ENCODE assay signal across 8 cellular contexts in genomic region chr22:42268852-42269406, GRCh38. TPM values are rescaled to one million over a fixed set of nuclear protein-coding genes. Genes with fewer than 3 reads are reported as not detected.
DNase-seq lines count a peak whose midpoint lies in the region; TF ChIP-seq lines count a peak whose summit lies in the region.

No MANE protein-coding gene starts in this region.

- WGBS in sigmoid colon, 2 donors, result 5 to 7% methylated on average over 9 of the region's 9 CpGs

- H3K27me3 ChIP-seq in sigmoid colon, result no peaks in the 10 kb centered on the region

- no peak for DNase-seq in GM12865 (ENCODE audit: low read depth)
- DNase-seq in SK-N-MC (ENCODE audit: low read depth, low spot score), result no peak
- no peak for DNase-seq in fibroblast of pulmonary artery (ENCODE audit: low read depth)
- DNase-seq in sigmoid colon, result no peak
- no peak for DNase-seq in DMS53 (lab: John Stamatoyannopoulos, UW)
- DNase-seq in NOMO-1 treated with dmso at 0.1 percent for 144 hours (lab: John Stamatoyannopoulos, UW; ENCODE audit: unreplicated experiment), result no peak
- DNase-seq in NCI-H187 (lab: John Stamatoyannopoulos, UW), result no peak
- DNase-seq in NCI-H1930 (lab: John Stamatoyannopoulos, UW), result no peak

- TF ChIP-seq EP300 in sigmoid colon (IDR thresholded peaks at IDR 0.05), result no peak

- peak overlapping the region; percentile 91 for H3K9ac ChIP-seq in SK-N-MC (ENCODE audit: insufficient read length)

- H3K4me3 ChIP-seq in GM12865 (ENCODE audit: low read depth, low read length) (peak overlapping the region; percentile 79), SK-N-MC (peak overlapping the region; percentile 93), fibroblast of pulmonary artery (replicated peaks; ENCODE audit: low read depth, low read length) (peak overlapping the region; percentile 86), sigmoid colon (peak overlapping the region; percentile 78 to 100 (median 96))

- no peak for TF ChIP-seq POLR2A in sigmoid colon (IDR thresholded peaks at IDR 0.05)

- H3K36me3 ChIP-seq in SK-N-MC (ENCODE audit: insufficient read depth, low read length) (no peaks in the 10 kb centered on the region), sigmoid colon (no peaks in the 10 kb centered on the region)

- no peak for TF ChIP-seq CTCF in GM12865 (IDR thresholded peaks at IDR 0.05; ENCODE audit: insufficient read depth, low read depth, low read length, missing control alignments)
- no peak for TF ChIP-seq CTCF in fibroblast of pulmonary artery (IDR thresholded peaks at IDR 0.05; ENCODE audit: low read length, missing control alignments)
- TF ChIP-seq CTCF in sigmoid colon (IDR thresholded peaks at IDR 0.05), result no peak

- intact Hi-C loops in sigmoid colon (cut with DNase I), result loop anchor here (5.0 kb wide), 1 partner anchor 102 kb away; no protein-coding TSS in a partner anchor

- H3K27ac ChIP-seq in SK-N-MC (no peak overlapping the region), sigmoid colon (peak overlapping the region in 1 of 4 donors; percentile 88)

- peaks cover 0 to 24% (median 16%) of the 10 kb centered on the region in 4 donors for H3K4me1 ChIP-seq in sigmoid colon

- H3K9me3 ChIP-seq in SK-N-MC (ENCODE audit: low read depth, low read length) (no peaks in the 10 kb centered on the region), sigmoid colon (no peaks in the 10 kb centered on the region)

RNA-seq across cellular contexts. Expression of gene TCF20, which starts 1.5 kb away (rescaled TPM):
- total RNA-seq in sigmoid colon, result 10 to 100 TPM; 21.6 to 31.0 (median 25.1) TPM
- 10 to 100 TPM; 10.8 to 28.2 (median 11.6) TPM for polyA plus RNA-seq in sigmoid colon
